Comparison of ENCODE assay signal across 22 cellular contexts in the genomic region with DNA sequence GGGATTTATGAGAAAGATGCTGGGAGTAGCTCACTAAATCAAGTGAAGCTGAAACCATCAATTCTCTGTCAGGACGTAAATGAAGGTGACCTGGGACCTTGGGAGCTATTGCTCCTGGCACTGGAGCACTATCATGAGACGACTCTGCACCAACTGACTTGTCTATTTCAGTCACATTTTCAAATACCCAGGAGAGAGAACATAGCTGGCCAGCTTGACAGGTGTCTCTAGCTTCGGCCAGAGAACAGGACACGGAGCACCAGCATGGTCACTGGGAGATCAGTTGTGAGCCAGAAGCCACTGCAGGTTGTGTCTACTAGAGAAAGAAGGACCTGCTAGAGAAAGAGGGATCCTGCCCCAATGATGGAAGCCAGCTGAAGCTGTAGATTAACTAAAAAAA. TPM values are rescaled to one million over a fixed set of nuclear protein-coding genes. Genes with fewer than 3 reads are reported as not detected.
A peak's percentile ranks its signal among the peaks of the same experiment; 100 is the strongest.
DNase-seq lines count a peak whose midpoint lies in the region; ATAC-seq and TF ChIP-seq lines count a peak whose summit lies in the region.
"Had no signal": no experiment of that assay in that cellular context is flagged by ENCODE, and none has a peak within 500 bp of the region (broad histone marks: within the 10 kb centered on the region; RNA-seq: fewer than 3 reads in every experiment).

No MANE protein-coding gene starts in this region.

- no peak for TF ChIP-seq POLR2A in esophagus squamous epithelium (IDR thresholded peaks at IDR 0.05)

- H3K9me3 ChIP-seq in WERI-Rb-1 (ENCODE audit: severe bottlenecking) (no peaks in the 10 kb centered on the region), psoas muscle (no peaks in the 10 kb centered on the region), esophagus squamous epithelium (no peaks in the 10 kb centered on the region)
- H3K9me3 ChIP-seq: A549; BE2C; BLaER1 treated with 17β-estradiol and CSF1 and Interleukin-3, amounts not matched to agents 10 nM and 100 nM; HAP-1 had no signal

- 30 to 31% (median 31%) methylated on average over 4 of the region's 4 CpGs for WGBS in psoas muscle, 3 donors
- 80 to 90% methylated on average over 2 to 3 of the region's 4 CpGs for WGBS in esophagus squamous epithelium, 2 donors

- H3K36me3 ChIP-seq in WERI-Rb-1 (no peaks in the 10 kb centered on the region), psoas muscle (ENCODE audit: insufficient read depth in 1 of 2, low read depth in 1 of 2) (no peaks in the 10 kb centered on the region), esophagus squamous epithelium (no peaks in the 10 kb centered on the region)
- H3K36me3 ChIP-seq: BE2C; BLaER1 treated with 17β-estradiol and CSF1 and Interleukin-3, amounts not matched to agents 10 nM and 100 nM; HAP-1 had no signal

- DNase-seq in WERI-Rb-1 (no peak), left lobe of liver (ENCODE audit: low spot score) (no peak), psoas muscle (no peak), D341Med (ENCODE audit: low spot score) (no peak), NCI-H1105 (lab: John Stamatoyannopoulos, UW) (no peak), esophagus squamous epithelium (lab: John Stamatoyannopoulos, UW) (no peak)
- DNase-seq: 8988T; ACHN; AML-193; BE2C; CD4-positive, alpha-beta T cell; CD8-positive, alpha-beta memory T cell; DMS53; DMS79 treated with DMSO at 0.1 percent for 48 hours; GOT3; HFFc6 had no signal

- H3K4me1 ChIP-seq in psoas muscle (peaks cover 3% of the 10 kb centered on the region), esophagus squamous epithelium (no peaks in the 10 kb centered on the region)
- H3K4me1 ChIP-seq: A549, HAP-1 had no signal

- H3K27me3 ChIP-seq in WERI-Rb-1 (ENCODE audit: insufficient read depth, low read depth, severe bottlenecking) (no peaks in the 10 kb centered on the region), psoas muscle (ENCODE audit: insufficient read depth in 3 of 3, low read length in 2 of 3) (no peaks in the 10 kb centered on the region), esophagus squamous epithelium (no peaks in the 10 kb centered on the region)
- H3K27me3 ChIP-seq: BE2C; BLaER1 treated with 17β-estradiol and CSF1 and Interleukin-3, amounts not matched to agents 10 nM and 100 nM had no signal

- intact Hi-C loops in psoas muscle (cut with DNase I) (loop anchor here in 1 of 2 donors (10.0 kb wide), 1 partner anchor 56 kb away; no protein-coding TSS in a partner anchor), esophagus squamous epithelium (cut with DNase I) (no loop called here)

- peak; percentile 8 for ATAC-seq in left lobe of liver
- ATAC-seq in psoas muscle: peak; percentile 83 to 96 (median 90)
- no peak for ATAC-seq in HG02588 (IDR thresholded peaks at IDR 0.05; ENCODE audit: unreplicated experiment)
- ATAC-seq: A549 had no signal

- H3K27ac ChIP-seq in WERI-Rb-1: peak overlapping the region; percentile 89
- no peak overlapping the region for H3K27ac ChIP-seq in psoas muscle
- no peak overlapping the region for H3K27ac ChIP-seq in esophagus squamous epithelium
- H3K27ac ChIP-seq: A549; BLaER1 treated with 17β-estradiol and CSF1 and Interleukin-3, amounts not matched to agents 10 nM and 100 nM had no signal

- TF ChIP-seq CTCF in WERI-Rb-1 (IDR thresholded peaks at IDR 0.05; ENCODE audit: low read depth, low read length) (no peak), psoas muscle (IDR thresholded peaks at IDR 0.05) (no peak), esophagus squamous epithelium (IDR thresholded peaks at IDR 0.05) (no peak)

- H3K4me3 ChIP-seq in WERI-Rb-1 (ENCODE audit: low read depth, low read length): no peak overlapping the region
- H3K4me3 ChIP-seq in psoas muscle: no peak overlapping the region
- no peak overlapping the region for H3K4me3 ChIP-seq in esophagus squamous epithelium
- H3K4me3 ChIP-seq: A549; BLaER1 treated with 17β-estradiol and CSF1 and Interleukin-3, amounts not matched to agents 10 nM and 100 nM; HAP-1 had no signal

RNA-seq across cellular contexts. Expression of gene ATOH7, which starts 17.4 kb away (rescaled TPM):
- 1.2 TPM for total RNA-seq in left lobe of liver
- total RNA-seq in psoas muscle: not detected
- under 1 TPM in 1 of 3 donors, not detected in 2; 0.17 TPM for polyA plus RNA-seq in psoas muscle
- total RNA-seq in esophagus squamous epithelium: not detected
- total RNA-seq: CD4-positive, alpha-beta T cell; CD8-positive, alpha-beta memory T cell; Daoy had no signal
- polyA plus RNA-seq: CD14-positive monocyte; CD8-positive, alpha-beta memory T cell had no signal
